8 cellular contexts compared by ENCODE assay signal in genomic region chr1:113759341-113760101, GRCh38. TPM values are rescaled to one million over a fixed set of nuclear protein-coding genes. Genes with fewer than 3 reads are reported as not detected.
DNase-seq lines count a peak whose midpoint lies in the region; ATAC-seq, FAIRE-seq and TF ChIP-seq lines count a peak whose summit lies in the region.

Gene PHTF1 (minus strand): TSS chr1:113759486. CDS start chr1:113758703, 783 bp downstream.

- peak within 1 kb of the TSS; percentile 95 to 96 for H3K4me3 ChIP-seq in kidney (ENCODE audit: low read length in 2 of 2)

- peak; percentile 90 for DNase-seq in AG08396 (ENCODE audit: low spot score)
- peak; percentile 44 for DNase-seq in NCI-H2196 treated with DMSO at 0.1 percent for 48 hours (lab: John Stamatoyannopoulos, UW; ENCODE audit: unreplicated experiment)
- DNase-seq in activated CD4-positive, CD25-positive, alpha-beta regulatory T cell treated with anti-CD3 and anti-CD28 coated beads, Interleukin-2, amount 50 U/mL, for 16 hours (ENCODE audit: low read depth, low spot score): peak; percentile 3
- peak; percentile 88 for DNase-seq in cerebellar cortex (ENCODE audit: low spot score)
- DNase-seq in kidney: peak; percentile 93
- DNase-seq in stimulated activated CD4-positive, alpha-beta T cell treated with anti-CD3 and anti-CD28 coated beads, Interleukin-12 subunit alpha, Interleukin-12 subunit beta, amount 100 ng/mL, for 48 hours (ENCODE audit: low read depth in 2 of 3, low spot score in 1 of 3): peak in 2 of 3 donors; percentile 31 to 60

- TF ChIP-seq CTCF in kidney (IDR thresholded peaks at IDR 0.05; ENCODE audit: borderline replicate concordance, extremely low read depth, insufficient read depth): no peak

- peaks cover 0 to 3% of the 10 kb centered on the region in 2 donors for H3K4me1 ChIP-seq in kidney (ENCODE audit: control insufficient read depth in 1 of 2, insufficient read depth in 1 of 2, low read depth in 1 of 2, low read length in 2 of 2)

- ATAC-seq in GM18873 (IDR thresholded peaks at IDR 0.05; ENCODE audit: low FRiP score, unreplicated experiment) (peak; percentile 51), HG03108 (IDR thresholded peaks at IDR 0.05; ENCODE audit: unreplicated experiment) (peak; percentile 82)

- no peaks in the 10 kb centered on the region for H3K9me3 ChIP-seq in kidney (ENCODE audit: control insufficient read depth in 1 of 2, low read length in 2 of 2)

- peak within 1 kb of the TSS; percentile 96 to 99 for H3K27ac ChIP-seq in kidney (ENCODE audit: low read depth in 2 of 2, low read length in 2 of 2)

- intact Hi-C loops in kidney (cut with DNase I): no loop called here

- peak within 1 kb of the TSS; percentile 97 for H3K9ac ChIP-seq in kidney (ENCODE audit: low read length in 2 of 2)

- no peaks in the 10 kb centered on the region for H3K36me3 ChIP-seq in kidney (ENCODE audit: control insufficient read depth in 1 of 2, insufficient read depth in 2 of 2, low read length in 2 of 2)

- FAIRE-seq in kidney (lab: Jason Lieb, UNC): no peak

RNA-seq across cellular contexts. Expression of gene PHTF1, which starts in this region (rescaled TPM):
- 20.0 TPM for total RNA-seq in kidney
- polyA plus RNA-seq in kidney (ENCODE audit: insufficient read depth, low read depth, low replicate concordance): 14.7 TPM

Comparison
In these comparisons a context has a peak if more than half of its experiments do, and no peak if none do; other contexts are left out.
1. Peak in every context shown above with its lines: DNase-seq, ATAC-seq, H3K4me3 ChIP-seq and H3K27ac ChIP-seq.
2. DNase-seq: peak in every context shown above with its lines; median percentile 93 in kidney; 90 in AG08396; 88 in cerebellar cortex; 46 in stimulated activated CD4-positive, alpha-beta T cell treated with anti-CD3 and anti-CD28 coated beads, Interleukin-12 subunit alpha, Interleukin-12 subunit beta, amount 100 ng/mL, for 48 hours; 44 in NCI-H2196 treated with DMSO at 0.1 percent for 48 hours; 3 in activated CD4-positive, CD25-positive, alpha-beta regulatory T cell treated with anti-CD3 and anti-CD28 coated beads, Interleukin-2, amount 50 U/mL, for 16 hours.